22 cellular contexts compared by ENCODE assay signal in the genomic region with DNA sequence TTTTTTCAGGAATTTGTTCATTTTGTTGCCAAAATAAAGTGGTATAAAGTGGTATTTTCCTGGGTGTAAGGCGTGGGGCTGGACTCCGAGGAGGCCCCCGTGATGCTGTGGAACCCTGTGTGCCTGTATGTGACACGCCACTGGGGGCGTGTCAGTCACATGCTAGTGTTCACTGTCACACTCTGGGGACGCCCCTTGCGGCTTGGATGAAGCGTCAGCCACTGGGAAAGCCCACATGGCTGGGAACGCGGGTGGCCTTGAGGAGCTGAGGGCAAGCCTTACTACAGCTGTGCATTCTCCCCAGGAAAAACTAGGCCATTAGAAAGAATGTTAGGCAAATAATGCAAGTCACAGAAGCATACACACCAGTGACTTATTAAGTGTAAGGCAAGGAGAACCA.
DNase-seq lines count a peak whose midpoint lies in the region; ATAC-seq and TF ChIP-seq lines count a peak whose summit lies in the region.
"Had no signal": no experiment of that assay in that cellular context is flagged by ENCODE, and none has a peak within 500 bp of the region (broad histone marks: within the 10 kb centered on the region; RNA-seq: fewer than 3 reads in every experiment).

No MANE protein-coding gene starts in this region.

- no peak for TF ChIP-seq EP300 in tibial nerve (IDR thresholded peaks at IDR 0.05)

- H2AFZ ChIP-seq in trophoblast cell (ENCODE audit: insufficient read depth, low read length, poor library complexity) (no peak overlapping the region), mesenchymal stem cell (ENCODE audit: low read depth, low read length) (no peak overlapping the region), smooth muscle cell (ENCODE audit: low read depth) (no peak overlapping the region)

- H3K9ac ChIP-seq in trophoblast cell (ENCODE audit: low read length), result no peak overlapping the region
- H3K9ac ChIP-seq in mesenchymal stem cell (ENCODE audit: low read length), result no peak overlapping the region
- no peak overlapping the region for H3K9ac ChIP-seq in smooth muscle cell (ENCODE audit: low read depth)

- H3K23ac ChIP-seq in trophoblast cell (ENCODE audit: low read length), result no peak overlapping the region
- H3K23ac ChIP-seq in mesenchymal stem cell (ENCODE audit: low read length in 2 of 2), result no peak overlapping the region

- peaks cover 15% of the 10 kb centered on the region for H3K4me1 ChIP-seq in body of pancreas
- H3K4me1 ChIP-seq in trophoblast cell (ENCODE audit: control insufficient read depth in 1 of 2, insufficient read depth in 2 of 2, low read length in 2 of 2), result no peaks in the 10 kb centered on the region
- H3K4me1 ChIP-seq in mesenchymal stem cell (ENCODE audit: control insufficient read depth, insufficient read depth, low read depth, low read length), result no peaks in the 10 kb centered on the region
- H3K4me1 ChIP-seq in tibial nerve, result no peaks in the 10 kb centered on the region
- H3K4me1 ChIP-seq in smooth muscle cell (ENCODE audit: low read depth), result no peaks in the 10 kb centered on the region
- H3K4me1 ChIP-seq: suprapubic skin had no signal

- H3K9me3 ChIP-seq in body of pancreas (no peaks in the 10 kb centered on the region), trophoblast cell (ENCODE audit: insufficient read depth, low read depth, low read length) (no peaks in the 10 kb centered on the region), mesenchymal stem cell (ENCODE audit: control insufficient read depth, low read length) (no peaks in the 10 kb centered on the region), tibial nerve (no peaks in the 10 kb centered on the region), smooth muscle cell (replicated peaks; ENCODE audit: low read depth) (no peaks in the 10 kb centered on the region)
- H3K9me3 ChIP-seq: heart right ventricle, MG63, spleen, suprapubic skin had no signal

- H2BK15ac ChIP-seq in mesenchymal stem cell (ENCODE audit: low read depth, poor library complexity, severe bottlenecking), result no peak overlapping the region

- H3K27me3 ChIP-seq in body of pancreas (no peaks in the 10 kb centered on the region), trophoblast cell (ENCODE audit: insufficient read depth, low read length) (no peaks in the 10 kb centered on the region), mesenchymal stem cell (ENCODE audit: control insufficient read depth in 1 of 2, insufficient read depth in 1 of 2, low read length in 2 of 2) (peaks cover 0 to 10% of the 10 kb centered on the region in 2 experiments), tibial nerve (no peaks in the 10 kb centered on the region), smooth muscle cell (ENCODE audit: low read depth) (no peaks in the 10 kb centered on the region)
- H3K27me3 ChIP-seq: heart right ventricle, MG63, spleen, suprapubic skin had no signal

- DNase-seq in AG20443 (ENCODE audit: low spot score) (peak; percentile 28), HEK293T (ENCODE audit: extremely low spot score) (no peak), body of pancreas (peak; percentile 80 to 93 (median 90)), trophoblast cell (peak; percentile 31 to 39), mesenchymal stem cell (no peak), tibial nerve (ENCODE audit: low spot score in 2 of 2) (no peak), smooth muscle cell (lab: John Stamatoyannopoulos, UW; ENCODE audit: unreplicated experiment) (no peak)
- DNase-seq: activated CD4-positive, alpha-beta T cell treated with anti-CD3 and anti-CD28 coated beads, Interleukin-2, amount 50 U/mL, for 4 hours; activated naive CD8-positive, alpha-beta T cell treated with anti-CD3 and anti-CD28 coated beads for 36 hours; heart right ventricle; left cardiac atrium; MG63; NCI-H1417; NCI-H2107; NCI-H524; spleen; stimulated activated CD4-positive, alpha-beta T cell treated with anti-CD3 and anti-CD28 coated beads, Interleukin-2, amount 100 ng/mL, for 48 hours had no signal

- H3K79me2 ChIP-seq in trophoblast cell (ENCODE audit: control insufficient read depth, insufficient read depth, low read length, poor library complexity) (no peaks in the 10 kb centered on the region), smooth muscle cell (ENCODE audit: low read depth) (no peaks in the 10 kb centered on the region)

- POLR2A ChIA-PET in HEK293T (lab: Yijun Ruan, JAX), result interaction anchor here (1.0 to 1.3 kb wide), 2 partner anchors 9 to 118 kb away, joined by 3 to 4 read pairs; no protein-coding TSS in a partner anchor

- no peaks in the 10 kb centered on the region for H4K20me1 ChIP-seq in smooth muscle cell (ENCODE audit: low read depth)

- H3K4ac ChIP-seq in trophoblast cell (ENCODE audit: low read depth, low read length) (no peak overlapping the region), mesenchymal stem cell (ENCODE audit: low read depth in 1 of 2, low read length in 2 of 2) (no peak overlapping the region)

- TF ChIP-seq POLR2A in body of pancreas (IDR thresholded peaks at IDR 0.05) (no peak), tibial nerve (IDR thresholded peaks at IDR 0.05) (no peak)

- WGBS in body of pancreas, 2 donors, result 25 to 30% methylated on average over 10 of the region's 10 CpGs
- no CpG with 5 or more reads among the region's 10 CpGs for WGBS in trophoblast cell (ENCODE audit: extremely low coverage, insufficient coverage, insufficient read length)
- 83% methylated on average over 10 of the region's 10 CpGs for WGBS in mesenchymal stem cell
- 64 to 67% methylated on average over 9 to 10 of the region's 10 CpGs for WGBS in tibial nerve, 2 donors
- WGBS in smooth muscle cell (ENCODE audit: low lambda C conversion rate), result 87% methylated on average over 10 of the region's 10 CpGs

- no peaks in the 10 kb centered on the region for H3K79me1 ChIP-seq in trophoblast cell (ENCODE audit: low read length)
- H3K79me1 ChIP-seq in mesenchymal stem cell (replicated peaks; ENCODE audit: low read length, poor library complexity, severe bottlenecking), result no peaks in the 10 kb centered on the region

- H3K36me3 ChIP-seq in body of pancreas (replicated peaks in 1 of 2; ENCODE audit: insufficient read depth in 1 of 2, low read depth in 2 of 2) (no peaks in the 10 kb centered on the region), trophoblast cell (ENCODE audit: control insufficient read depth in 1 of 2, insufficient read depth in 2 of 2, low read length in 2 of 2) (no peaks in the 10 kb centered on the region), mesenchymal stem cell (ENCODE audit: control insufficient read depth in 1 of 2, insufficient read depth in 2 of 2, low read depth in 1 of 2, low read length in 2 of 2) (no peaks in the 10 kb centered on the region), tibial nerve (no peaks in the 10 kb centered on the region), smooth muscle cell (ENCODE audit: low read depth) (no peaks in the 10 kb centered on the region)
- H3K36me3 ChIP-seq: heart right ventricle, MG63, spleen, suprapubic skin had no signal

- no peak overlapping the region for H4K12ac ChIP-seq in trophoblast cell (ENCODE audit: low read depth, low read length)

- H2BK120ac ChIP-seq in trophoblast cell (ENCODE audit: insufficient read depth, low read length, poor library complexity) (no peak overlapping the region), mesenchymal stem cell (ENCODE audit: low read depth, low read length) (no peak overlapping the region)

- H2BK12ac ChIP-seq in trophoblast cell (ENCODE audit: low read length) (no peak overlapping the region), mesenchymal stem cell (ENCODE audit: low read length in 2 of 2) (no peak overlapping the region)

- H3K27ac ChIP-seq in body of pancreas, result peak overlapping the region; percentile 33 to 70 (median 54)
- H3K27ac ChIP-seq in trophoblast cell (ENCODE audit: low read depth, low read length), result no peak overlapping the region
- no peak overlapping the region for H3K27ac ChIP-seq in mesenchymal stem cell (ENCODE audit: low read length, poor library complexity, severe bottlenecking)
- H3K27ac ChIP-seq in tibial nerve, result no peak overlapping the region
- H3K27ac ChIP-seq in smooth muscle cell (ENCODE audit: low read depth), result no peak overlapping the region
- H3K27ac ChIP-seq: epithelial cell of prostate, heart right ventricle, SK-N-MC, spleen, suprapubic skin had no signal

- H3K18ac ChIP-seq in trophoblast cell (ENCODE audit: low read length) (no peak overlapping the region), mesenchymal stem cell (ENCODE audit: low read depth in 1 of 2, low read length in 2 of 2) (no peak overlapping the region)

- H3K4me2 ChIP-seq in trophoblast cell (ENCODE audit: low read length) (no peak overlapping the region), mesenchymal stem cell (ENCODE audit: low read length, poor library complexity, severe bottlenecking) (no peak overlapping the region), smooth muscle cell (no peak overlapping the region)

- intact Hi-C loops in body of pancreas (cut with DNase I), result no loop called here

- ATAC-seq in body of pancreas (peak; percentile 97), GM18519 (IDR thresholded peaks at IDR 0.05; ENCODE audit: low FRiP score, unreplicated experiment) (no peak)
- ATAC-seq: heart right ventricle; left cardiac atrium; stimulated activated memory B cell treated with anti-CD40 and anti-IgM and Interleukin-4, amounts not matched to agents 10 μg/mL and 1 μg/mL and 100 μg/mL, for 72 hours had no signal

- H4K91ac ChIP-seq in trophoblast cell (ENCODE audit: low read depth, low read length) (no peak overlapping the region), mesenchymal stem cell (ENCODE audit: low read length) (no peak overlapping the region)

- CTCF ChIA-PET in HEK293T (lab: Yijun Ruan, JAX), result interaction anchor here (1.4 kb wide), 1 partner anchor 315 kb away, joined by 5 read pairs; no protein-coding TSS in a partner anchor

- no peaks in the 10 kb centered on the region for H3F3A ChIP-seq in smooth muscle cell (ENCODE audit: low read depth)

- TF ChIP-seq CTCF in body of pancreas (IDR thresholded peaks at IDR 0.05) (peak in 3 of 7 experiments; percentile 14 to 41 (median 41)), tibial nerve (IDR thresholded peaks at IDR 0.05) (no peak), smooth muscle cell (IDR thresholded peaks at IDR 0.05; ENCODE audit: borderline replicate concordance, insufficient read depth, poor library complexity, severe bottlenecking) (no peak)

- H3K14ac ChIP-seq in trophoblast cell (ENCODE audit: low read length) (no peak overlapping the region), mesenchymal stem cell (ENCODE audit: low read length in 2 of 2) (no peak overlapping the region)

- H2BK5ac ChIP-seq in trophoblast cell (ENCODE audit: low read depth, low read length, poor library complexity) (no peak overlapping the region), mesenchymal stem cell (ENCODE audit: low read depth, low read length, poor library complexity, severe bottlenecking) (no peak overlapping the region)

- H2AK5ac ChIP-seq in trophoblast cell (ENCODE audit: low read length), result no peak overlapping the region
- H2AK5ac ChIP-seq in mesenchymal stem cell (ENCODE audit: low read length, severe bottlenecking), result no peak overlapping the region

- no peak overlapping the region for H4K8ac ChIP-seq in trophoblast cell (ENCODE audit: low read depth, low read length)
- no peak overlapping the region for H4K8ac ChIP-seq in mesenchymal stem cell (ENCODE audit: low read length)

- H3K4me3 ChIP-seq in body of pancreas, result no peak overlapping the region
- H3K4me3 ChIP-seq in trophoblast cell (ENCODE audit: low read depth, low read length), result no peak overlapping the region
- no peak overlapping the region for H3K4me3 ChIP-seq in mesenchymal stem cell (ENCODE audit: insufficient read depth in 1 of 2, low read depth in 1 of 2, low read length in 2 of 2)
- H3K4me3 ChIP-seq in tibial nerve, result no peak overlapping the region
- H3K4me3 ChIP-seq in smooth muscle cell, result no peak overlapping the region
- H3K4me3 ChIP-seq: heart right ventricle, MG63, SK-N-MC, spleen, suprapubic skin had no signal

Comparison
In these comparisons a context has a peak if more than half of its experiments do, and no peak if none do; other contexts are left out.
1. DNase-seq: peak in AG20443 (single experiment), body of pancreas (4 of 4) and trophoblast cell (2 of 2); none in HEK293T (single experiment), mesenchymal stem cell (single experiment), tibial nerve (0 of 2) and smooth muscle cell (single experiment).
2. H3K27ac ChIP-seq: peak in body of pancreas (4 of 4); none in trophoblast cell (single experiment), mesenchymal stem cell (single experiment), tibial nerve (0 of 4) and smooth muscle cell (single experiment).